In genomic region chr6:3755637-3756515, GRCh38 we compare ENCODE assay signal across 18 cellular contexts. TPM values are rescaled to one million over a fixed set of nuclear protein-coding genes. Genes with fewer than 3 reads are reported as not detected.
A peak's percentile ranks its signal among the peaks of the same experiment; 100 is the strongest.
DNase-seq lines count a peak whose midpoint lies in the region; ATAC-seq, FAIRE-seq and TF ChIP-seq lines count a peak whose summit lies in the region.
"Had no signal": no experiment of that assay in that cellular context is flagged by ENCODE, and none has a peak within 500 bp of the region (broad histone marks: within the 10 kb centered on the region; RNA-seq: fewer than 3 reads in every experiment).

No MANE protein-coding gene starts in this region.

- no peaks in the 10 kb centered on the region for H4K20me1 ChIP-seq in osteoblast (ENCODE audit: insufficient read depth, low read length)
- H4K20me1 ChIP-seq: BLaER1 had no signal

- no peak for FAIRE-seq in kidney (lab: Jason Lieb, UNC)
- FAIRE-seq: G401.6 had no signal

- no peak for TF ChIP-seq CTCF in ascending aorta (IDR thresholded peaks at IDR 0.05)
- no peak for TF ChIP-seq CTCF in osteoblast (IDR thresholded peaks at IDR 0.05; ENCODE audit: extremely low read depth, low read depth, low read length)
- no peak for TF ChIP-seq CTCF in kidney (IDR thresholded peaks at IDR 0.05; ENCODE audit: borderline replicate concordance, extremely low read depth, insufficient read depth)

- H3K27ac ChIP-seq in ascending aorta (peak overlapping the region; percentile 84 to 87), osteoblast (ENCODE audit: low read depth, low read length) (no peak overlapping the region), kidney (ENCODE audit: low read depth in 2 of 2, low read length in 2 of 2) (no peak overlapping the region)
- H3K27ac ChIP-seq: BLaER1, KMS-11, uterus had no signal

- no peaks in the 10 kb centered on the region for H3K27me3 ChIP-seq in ascending aorta
- no peaks in the 10 kb centered on the region for H3K27me3 ChIP-seq in osteoblast (ENCODE audit: insufficient read depth, low read length)
- H3K27me3 ChIP-seq: uterus had no signal

- intact Hi-C loops in ascending aorta (cut with DNase I) (no loop called here), kidney (cut with DNase I) (no loop called here)

- H3K79me2 ChIP-seq in osteoblast (ENCODE audit: insufficient read depth, low read length), result peaks cover 6% of the 10 kb centered on the region

- H3K9me3 ChIP-seq in ascending aorta (peaks cover 0 to 10% of the 10 kb centered on the region in 2 donors), osteoblast (ENCODE audit: low read depth, low read length) (no peaks in the 10 kb centered on the region), kidney (ENCODE audit: control insufficient read depth in 1 of 2, low read length in 2 of 2) (no peaks in the 10 kb centered on the region)
- H3K9me3 ChIP-seq: uterus had no signal

- H3K9ac ChIP-seq in kidney (ENCODE audit: low read length in 2 of 2), result no peak overlapping the region
- H3K9ac ChIP-seq: BLaER1, KMS-11 had no signal

- H2AFZ ChIP-seq in osteoblast (ENCODE audit: low read length), result no peak overlapping the region

- H3K4me1 ChIP-seq in ascending aorta, result peaks cover 0 to 16% of the 10 kb centered on the region in 2 donors
- peaks cover 19% of the 10 kb centered on the region for H3K4me1 ChIP-seq in osteoblast (ENCODE audit: insufficient read depth, low read length)
- no peaks in the 10 kb centered on the region for H3K4me1 ChIP-seq in kidney (ENCODE audit: control insufficient read depth in 1 of 2, insufficient read depth in 1 of 2, low read depth in 1 of 2, low read length in 2 of 2)

- DNase-seq in ELF-1 (ENCODE audit: low read depth, low spot score), result peak; percentile 92
- peak; percentile 36 to 37 for DNase-seq in NCI-H187 (lab: John Stamatoyannopoulos, UW)
- peak in 1 of 2 donors; percentile 7 for DNase-seq in ascending aorta (ENCODE audit: low spot score in 2 of 2)
- DNase-seq in osteoblast (ENCODE audit: insufficient read length, low spot score, missing footprints), result peak; percentile 52
- DNase-seq in kidney, result no peak
- DNase-seq: activated CD4-positive, alpha-beta T cell treated with anti-CD3 and anti-CD28 coated beads for 1 hour; activated naive CD8-positive, alpha-beta T cell treated with anti-CD3 and anti-CD28 coated beads, Interleukin-2, amount 10 ng/mL, durations not matched to agents 7 days and 5 days; activated T-cell treated with anti-CD3 and anti-CD28 coated beads, Interleukin-2, amount 50 U/mL, for 1 hour; right cardiac atrium; stimulated activated CD4-positive, alpha-beta T cell treated with anti-CD3 and anti-CD28 coated beads, Interleukin-4, amount 100 ng/mL, for 24 hours; uterus had no signal

- no peak overlapping the region for H3K4me3 ChIP-seq in ascending aorta
- H3K4me3 ChIP-seq in osteoblast (ENCODE audit: insufficient read depth, low read length), result no peak overlapping the region
- H3K4me3 ChIP-seq in kidney (ENCODE audit: low read length in 2 of 2), result no peak overlapping the region
- H3K4me3 ChIP-seq: BLaER1, uterus had no signal

- H3K4me2 ChIP-seq in osteoblast (ENCODE audit: insufficient read depth, low read length), result no peak overlapping the region
- H3K4me2 ChIP-seq: BLaER1, KMS-11 had no signal

- ATAC-seq in HG03469 (IDR thresholded peaks at IDR 0.05; ENCODE audit: unreplicated experiment), result no peak
- ATAC-seq in GM21737 (IDR thresholded peaks at IDR 0.05; ENCODE audit: unreplicated experiment), result no peak
- no peak for ATAC-seq in HG02870 (IDR thresholded peaks at IDR 0.05; ENCODE audit: unreplicated experiment)
- ATAC-seq: right cardiac atrium; stimulated activated effector memory CD8-positive, alpha-beta T cell treated with anti-CD3 and anti-CD28 coated beads, Interleukin-12 subunit alpha, Interleukin-12 subunit beta, amount 100 ng/mL, for 72 hours had no signal

- H3K36me3 ChIP-seq in ascending aorta, result peaks cover 0 to 4% of the 10 kb centered on the region in 2 donors
- no peaks in the 10 kb centered on the region for H3K36me3 ChIP-seq in osteoblast (ENCODE audit: insufficient read depth, low read length)
- H3K36me3 ChIP-seq in kidney (ENCODE audit: control insufficient read depth in 1 of 2, insufficient read depth in 2 of 2, low read length in 2 of 2), result no peaks in the 10 kb centered on the region
- H3K36me3 ChIP-seq: BLaER1, uterus had no signal

RNA-seq across cellular contexts. Expression of gene PXDC1, which starts 4.4 kb away (rescaled TPM):
- total RNA-seq in ascending aorta (310 TPM), osteoblast (144 and 161 TPM in 2 replicates), kidney (28.9 TPM)
- 35.0 TPM for polyA plus RNA-seq in kidney (ENCODE audit: insufficient read depth, low read depth, low replicate concordance)

Comparison
In these comparisons a context has a peak if more than half of its experiments do, and no peak if none do; other contexts are left out.
1. H3K27ac ChIP-seq: peak in ascending aorta (2 of 2); none in osteoblast (single experiment) and kidney (0 of 2).